12 cellular contexts compared by ENCODE assay signal in the genomic region with DNA sequence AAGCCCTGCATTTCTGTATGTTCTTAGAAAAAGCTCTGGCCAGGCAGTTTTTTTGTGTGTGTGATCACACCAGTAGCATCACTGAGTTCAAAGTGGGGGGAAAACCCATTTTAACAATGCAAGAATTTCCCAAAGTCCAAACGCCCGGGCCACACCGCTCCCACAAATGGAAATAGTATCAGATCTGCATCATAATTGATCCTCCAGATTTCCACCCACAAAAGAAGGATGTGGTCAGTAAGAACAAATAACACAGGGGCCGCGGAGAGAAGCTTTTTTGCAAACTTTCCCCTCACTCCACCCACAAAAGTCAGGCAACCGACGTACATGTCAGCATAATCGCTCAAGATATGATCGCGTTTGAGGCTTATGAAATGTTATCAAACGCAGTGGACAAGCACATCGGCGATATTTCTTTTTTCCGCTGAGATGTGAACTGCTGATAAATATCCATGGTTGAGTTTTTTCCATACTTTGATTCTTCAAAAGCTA.
DNase-seq lines count a peak whose midpoint lies in the region; ATAC-seq, FAIRE-seq and TF ChIP-seq lines count a peak whose summit lies in the region.
"Had no signal": no experiment of that assay in that cellular context is flagged by ENCODE, and none has a peak within 500 bp of the region (broad histone marks: within the 10 kb centered on the region; RNA-seq: fewer than 3 reads in every experiment).

No MANE protein-coding gene starts in this region.

- TF ChIP-seq POLR2A in H1 (IDR thresholded peaks at IDR 0.05; ENCODE audit: control extremely low read depth in 1 of 2, low read depth in 2 of 2, low read length in 2 of 2) = no peak
- no peak for TF ChIP-seq POLR2A in sigmoid colon (IDR thresholded peaks at IDR 0.05)

- H4K8ac ChIP-seq in H1 (ENCODE audit: extremely low read depth, insufficient read depth, low read length) = no peak overlapping the region

- no peaks in the 10 kb centered on the region for H3K79me1 ChIP-seq in H1 (ENCODE audit: low read depth, low read length)

- H2BK5ac ChIP-seq in H1 (ENCODE audit: low read depth, low read length) = peak overlapping the region; percentile 90

- peak overlapping the region; percentile 90 for H3K56ac ChIP-seq in H1 (replicated peaks; ENCODE audit: insufficient read length, low read depth, low read length)

- H4K5ac ChIP-seq in H1 (ENCODE audit: insufficient read length, low read depth, low read length) = peak overlapping the region; percentile 88

- H2BK12ac ChIP-seq in H1 (ENCODE audit: low read depth, low read length) = peak overlapping the region; percentile 28; the same call in 1 of the 2 replicates

- H3K27me3 ChIP-seq in HAP-1 (ENCODE audit: low read depth) = no peaks in the 10 kb centered on the region
- H3K27me3 ChIP-seq in H1 (replicated peaks in 1 of 4; ENCODE audit: control insufficient read depth in 3 of 4, extremely low read depth in 1 of 4, insufficient read depth in 3 of 4, low read length in 3 of 4) = no peaks in the 10 kb centered on the region
- H3K27me3 ChIP-seq in sigmoid colon = no peaks in the 10 kb centered on the region

- peak overlapping the region; percentile 48 for H4K91ac ChIP-seq in H1 (replicated peaks; ENCODE audit: insufficient read length, low read length)

- no peak overlapping the region for H3K4me3 Mint-ChIP-seq in activated CD4-positive, alpha-beta T cell treated with anti-CD3 and anti-CD28 coated beads, Interleukin-2, amount 10 ng/mL, durations not matched to agents 7 days and 5 days
- H3K4me3 Mint-ChIP-seq: dendritic cell treated with granulocyte-macrophage colony-stimulating factor and Interleukin-4, amounts not matched to agents 40 ng/mL and 50 ng/mL, for 4 days; HFFc6 had no signal

- H3K23me2 ChIP-seq in H1 (ENCODE audit: low read depth, low read length) = 0 out of 2 replicates have a peak, but pooled peaks cover 2% of the 10 kb centered on the region

- H3K36me3 ChIP-seq in HAP-1 (replicated peaks) (no peaks in the 10 kb centered on the region), H1 (ENCODE audit: control insufficient read depth in 2 of 4, insufficient read depth in 4 of 4, low read length in 3 of 4) (no peaks in the 10 kb centered on the region), sigmoid colon (no peaks in the 10 kb centered on the region)

- H3K9me3 ChIP-seq in HAP-1 = no peaks in the 10 kb centered on the region
- H3K9me3 ChIP-seq in H1 (ENCODE audit: insufficient read depth in 2 of 2, low read depth in 1 of 2, low read length in 1 of 2) = no peaks in the 10 kb centered on the region
- no peaks in the 10 kb centered on the region for H3K9me3 ChIP-seq in sigmoid colon

- TF ChIP-seq EP300 in H1 (IDR thresholded peaks at IDR 0.05; ENCODE audit: borderline replicate concordance in 1 of 2, low read depth in 2 of 2, low read length in 2 of 2) = no peak
- TF ChIP-seq EP300 in sigmoid colon (IDR thresholded peaks at IDR 0.05) = no peak

- peak overlapping the region in 2 of 4 experiments; percentile 31 to 44; a peak in 2 of 7 replicates for H3K9ac ChIP-seq in H1 (replicated peaks in 1 of 4; ENCODE audit: extremely low read depth in 1 of 4, low read depth in 3 of 4, low read length in 3 of 4)

- H3K4me3 ChIP-seq in HAP-1 (peak overlapping the region; percentile 5; the same call in 1 of the 2 replicates), H1 (ENCODE audit: extremely low read depth in 1 of 4, insufficient read depth in 2 of 4, low read depth in 3 of 4, low read length in 4 of 4) (peak overlapping the region; percentile 8 to 52 (median 36); a peak in 5 of 8 replicates), sigmoid colon (no peak overlapping the region)
- H3K4me3 ChIP-seq: lung had no signal

- peak overlapping the region; percentile 74 to 78 for H3K4me2 ChIP-seq in H1 (ENCODE audit: insufficient read depth in 1 of 2, low read depth in 2 of 2, low read length in 2 of 2)

- ATAC-seq in GM19023 (IDR thresholded peaks at IDR 0.05; ENCODE audit: unreplicated experiment) (no peak), GM18909 (IDR thresholded peaks at IDR 0.05; ENCODE audit: poor library complexity, unreplicated experiment) (no peak)

- H3K14ac ChIP-seq in H1 (ENCODE audit: insufficient read length) = no peak overlapping the region

- H3K4me1 Mint-ChIP-seq in activated CD4-positive, alpha-beta T cell treated with anti-CD3 and anti-CD28 coated beads, Interleukin-2, amount 10 ng/mL, durations not matched to agents 7 days and 5 days = peaks cover 17% of the 10 kb centered on the region

- no peaks in the 10 kb centered on the region for H3K9me3 Mint-ChIP-seq in activated CD4-positive, alpha-beta T cell treated with anti-CD3 and anti-CD28 coated beads, Interleukin-2, amount 10 ng/mL, durations not matched to agents 7 days and 5 days
- H3K9me3 Mint-ChIP-seq: dendritic cell treated with granulocyte-macrophage colony-stimulating factor and Interleukin-4, amounts not matched to agents 40 ng/mL and 50 ng/mL, for 4 days; HFFc6 had no signal

- intact Hi-C loops in sigmoid colon (cut with DNase I) = no loop called here

- H3K18ac ChIP-seq in H1 (ENCODE audit: extremely low read depth, low read length) = peak overlapping the region; percentile 21; the same call in 1 of the 2 replicates

- H3K79me2 ChIP-seq in H1 (ENCODE audit: control insufficient read depth in 1 of 2, insufficient read depth in 2 of 2, low read length in 2 of 2) = no peaks in the 10 kb centered on the region

- peak overlapping the region; percentile 10 for H2BK20ac ChIP-seq in H1 (ENCODE audit: low read length)

- TF ChIP-seq RAD21 in H1 (IDR thresholded peaks at IDR 0.05 in 1 of 2, conservative IDR thresholded peaks at IDR 0.05 in 1 of 2; ENCODE audit: low read depth in 2 of 2, low read length in 2 of 2) = no peak

- no peak overlapping the region for H2AFZ ChIP-seq in H1 (ENCODE audit: low read length)

- DNase-seq in HAP-1 (ENCODE audit: low spot score in 2 of 2) (peak; percentile 63 to 82), H1 (ENCODE audit: low read depth in 1 of 2, low spot score in 2 of 2) (peak in 1 of 2 experiments; percentile 52), RWPE1 (ENCODE audit: low spot score) (no peak), sigmoid colon (no peak)
- peak; percentile 34 for DNase-seq in activated CD4-positive, alpha-beta T cell treated with anti-CD3 and anti-CD28 coated beads, Interleukin-2, amount 10 ng/mL, durations not matched to agents 7 days and 5 days
- peak; percentile 3 to 35 for DNase-seq in stimulated activated CD4-positive, alpha-beta T cell treated with anti-CD3 and anti-CD28 coated beads, Interleukin-2, amount 100 ng/mL, for 48 hours
- DNase-seq: HFFc6, NCI-H1092 had no signal

- POLR2A ChIA-PET in activated CD4-positive, alpha-beta T cell treated with anti-CD3 and anti-CD28 coated beads, Interleukin-2, amount 10 ng/mL, durations not matched to agents 7 days and 5 days (lab: Charles Lee) = no interaction called here
- POLR2A ChIA-PET in H1 (lab: Charles Lee; ENCODE audit: partially characterized antibody) = interaction anchor here (0.6 to 4.6 kb wide), 12 partner anchors 8 to 281 kb away, joined by 3 to 24 read pairs (median 4); no protein-coding TSS in a partner anchor
- POLR2A ChIA-PET in RWPE1 (lab: Yijun Ruan, JAX; ENCODE audit: low non-redundant PET) = no interaction called here

- H3K27ac ChIP-seq in H1 (ENCODE audit: low read depth, low read length) (peak overlapping the region; percentile 76), RWPE1 (no peak overlapping the region), sigmoid colon (no peak overlapping the region)

- CTCF ChIA-PET in activated CD4-positive, alpha-beta T cell treated with anti-CD3 and anti-CD28 coated beads, Interleukin-2, amount 10 ng/mL, durations not matched to agents 7 days and 5 days (lab: Charles Lee) = interaction anchor here (0.8 kb wide), 1 partner anchor 24 kb away, joined by 3 read pairs; no protein-coding TSS in a partner anchor
- CTCF ChIA-PET in H1 (lab: Charles Lee; ENCODE audit: partially characterized antibody) (interaction anchor here (0.6 to 2.7 kb wide), 5 partner anchors 10 to 335 kb away, joined by 3 to 9 read pairs (median 4); no protein-coding TSS in a partner anchor), RWPE1 (lab: Yijun Ruan, JAX) (interaction anchor here (0.6 kb wide), 2 partner anchors 200 to 1055 kb away, joined by 3 read pairs; no protein-coding TSS in a partner anchor)

- in situ Hi-C loops in HAP-1 (cut with MboI; ENCODE audit: low sequenced_read_pairs) = no loop called here

- H2AK5ac ChIP-seq in H1 (ENCODE audit: low read depth, low read length) = peak overlapping the region; percentile 14; the same call in 1 of the 2 replicates

- peak overlapping the region; percentile 99 for H2BK120ac ChIP-seq in H1 (replicated peaks; ENCODE audit: low read depth, low read length)

- no peak overlapping the region for H3K27ac Mint-ChIP-seq in activated CD4-positive, alpha-beta T cell treated with anti-CD3 and anti-CD28 coated beads, Interleukin-2, amount 10 ng/mL, durations not matched to agents 7 days and 5 days
- H3K27ac Mint-ChIP-seq: dendritic cell treated with granulocyte-macrophage colony-stimulating factor and Interleukin-4, amounts not matched to agents 40 ng/mL and 50 ng/mL, for 4 days; HFFc6 had no signal

- H3K4me1 ChIP-seq in HAP-1 = peaks cover 33% of the 10 kb centered on the region
- peaks cover 8 to 22% (median 15%) of the 10 kb centered on the region in 4 experiments for H3K4me1 ChIP-seq in H1 (replicated peaks in 1 of 4; ENCODE audit: control insufficient read depth in 3 of 4, insufficient read depth in 4 of 4, low read length in 3 of 4)
- H3K4me1 ChIP-seq in sigmoid colon = no peaks in the 10 kb centered on the region

- H2BK15ac ChIP-seq in H1 (ENCODE audit: low read length) = no peak overlapping the region

- no peaks in the 10 kb centered on the region for H3K36me3 Mint-ChIP-seq in activated CD4-positive, alpha-beta T cell treated with anti-CD3 and anti-CD28 coated beads, Interleukin-2, amount 10 ng/mL, durations not matched to agents 7 days and 5 days (ENCODE audit: low read depth)

- H3K23ac ChIP-seq in H1 (ENCODE audit: insufficient read length) = no peak overlapping the region

- H3K27me3 Mint-ChIP-seq in activated CD4-positive, alpha-beta T cell treated with anti-CD3 and anti-CD28 coated beads, Interleukin-2, amount 10 ng/mL, durations not matched to agents 7 days and 5 days = peaks cover 12% of the 10 kb centered on the region

- TF ChIP-seq CTCF in H1 (IDR thresholded peaks at IDR 0.05; ENCODE audit: control extremely low read depth in 1 of 3, insufficient read depth in 1 of 3, low read depth in 1 of 3, low read length in 3 of 3) (no peak), RWPE1 (conservative IDR thresholded peaks at IDR 0.05; ENCODE audit: low read depth) (no peak), sigmoid colon (IDR thresholded peaks at IDR 0.05) (no peak)

- H4K20me1 ChIP-seq in H1 (replicated peaks in 1 of 2; ENCODE audit: control insufficient read depth in 1 of 2, insufficient read depth in 2 of 2, low read length in 2 of 2) = no peaks in the 10 kb centered on the region

- WGBS in H1 (ENCODE audit: extremely low coverage in 1 of 2, insufficient coverage in 1 of 2, insufficient read length in 1 of 2, insufficient replicate concordance in 2 of 2, low coverage in 1 of 2, low lambda C conversion rate in 2 of 2, missing lambda C conversion rate in 1 of 2), 2 experiments = 1% methylated on average over 14 of the region's 14 CpGs; no CpG with 5 or more reads in 1 of the 2 experiments
- 37 to 82% methylated on average over 14 of the region's 14 CpGs for WGBS in sigmoid colon, 2 donors

- FAIRE-seq in H1 (lab: Jason Lieb, UNC) = no peak

- H3K4ac ChIP-seq in H1 (replicated peaks; ENCODE audit: insufficient read length, low read depth, low read length) = peak overlapping the region; percentile 44

Comparison
In these comparisons a context has a peak if more than half of its experiments do, and no peak if none do; other contexts are left out.
1. DNase-seq: peak in HAP-1 (2 of 2), activated CD4-positive, alpha-beta T cell treated with anti-CD3 and anti-CD28 coated beads, Interleukin-2, amount 10 ng/mL, durations not matched to agents 7 days and 5 days (single experiment) and stimulated activated CD4-positive, alpha-beta T cell treated with anti-CD3 and anti-CD28 coated beads, Interleukin-2, amount 100 ng/mL, for 48 hours (2 of 2); none in RWPE1 (single experiment) and sigmoid colon (single experiment).
2. H3K4me3 ChIP-seq: peak in HAP-1 (single experiment) and H1 (4 of 4); none in sigmoid colon (0 of 4).